Comparison of ENCODE assay signal across 8 cellular contexts in genomic region chr20:49935746-49936152, GRCh38. TPM values are rescaled to one million over a fixed set of nuclear protein-coding genes. Genes with fewer than 3 reads are reported as not detected.
DNase-seq lines count a peak whose midpoint lies in the region; ATAC-seq, FAIRE-seq and TF ChIP-seq lines count a peak whose summit lies in the region.

No MANE protein-coding gene starts in this region.

- POLR2A ChIA-PET in CD4-positive, alpha-beta memory T cell (lab: Charles Lee; ENCODE audit: partially characterized antibody), result interaction anchor here (0.9 to 4.4 kb wide), 9 partner anchors 11 to 1606 kb away, joined by 3 to 48 read pairs (median 5); partner anchors contain the start of genes B4GALT5, PEDS1, SLC9A8 and SPATA2

- ATAC-seq in HG03280 (IDR thresholded peaks at IDR 0.05; ENCODE audit: unreplicated experiment) (peak; percentile 15), naive B cell (ENCODE audit: low read depth in 2 of 2) (peak in 1 of 2 donors; percentile 1), GM18873 (IDR thresholded peaks at IDR 0.05; ENCODE audit: low FRiP score, unreplicated experiment) (no peak), GM19463 (IDR thresholded peaks at IDR 0.05; ENCODE audit: unreplicated experiment) (no peak)

- H3K36me3 ChIP-seq in CD4-positive, alpha-beta memory T cell (ENCODE audit: insufficient read depth, low read length), result no peaks in the 10 kb centered on the region
- peaks cover 6% of the 10 kb centered on the region for H3K36me3 ChIP-seq in bronchial epithelial cell (ENCODE audit: control insufficient read depth, insufficient read depth, low read length)

- no peaks in the 10 kb centered on the region for H3K27me3 Mint-ChIP-seq in CD4-positive, alpha-beta memory T cell
- no peaks in the 10 kb centered on the region for H3K27me3 Mint-ChIP-seq in naive B cell
- H3K27me3 Mint-ChIP-seq in glutamatergic neuron (ENCODE audit: unreplicated experiment), result peaks cover 2% of the 10 kb centered on the region

- peak overlapping the region; percentile 27 for H3K27ac ChIP-seq in CD4-positive, alpha-beta memory T cell (ENCODE audit: low read depth, low read length)

- peak overlapping the region; percentile 63 to 98 (median 98) for H3K4me3 Mint-ChIP-seq in CD4-positive, alpha-beta memory T cell
- H3K4me3 Mint-ChIP-seq in naive B cell (peak overlapping the region; percentile 86 to 98 (median 98)), glutamatergic neuron (ENCODE audit: unreplicated experiment) (no peak overlapping the region)

- peaks cover 40% of the 10 kb centered on the region for H3K4me1 ChIP-seq in CD4-positive, alpha-beta memory T cell (ENCODE audit: insufficient read depth, low read length)

- H3K9me3 ChIP-seq in CD4-positive, alpha-beta memory T cell (ENCODE audit: control insufficient read depth in 1 of 2, low read length in 2 of 2), result no peaks in the 10 kb centered on the region

- peaks cover 4 to 16% of the 10 kb centered on the region in 2 donors for H3K36me3 Mint-ChIP-seq in CD4-positive, alpha-beta memory T cell
- H3K36me3 Mint-ChIP-seq in naive B cell, result no peaks in the 10 kb centered on the region
- no peaks in the 10 kb centered on the region for H3K36me3 Mint-ChIP-seq in glutamatergic neuron (ENCODE audit: unreplicated experiment)

- H3K4me1 Mint-ChIP-seq in CD4-positive, alpha-beta memory T cell, result peaks cover 34 to 44% (median 38%) of the 10 kb centered on the region in 4 donors
- H3K4me1 Mint-ChIP-seq in naive B cell, result peaks cover 40 to 55% (median 49%) of the 10 kb centered on the region in 3 donors
- peaks cover 27% of the 10 kb centered on the region for H3K4me1 Mint-ChIP-seq in glutamatergic neuron (ENCODE audit: low read depth, unreplicated experiment)

- H3K27me3 ChIP-seq in CD4-positive, alpha-beta memory T cell (ENCODE audit: insufficient read depth, low read length), result no peaks in the 10 kb centered on the region
- no peaks in the 10 kb centered on the region for H3K27me3 ChIP-seq in bronchial epithelial cell (ENCODE audit: control insufficient read depth, insufficient read depth, low read length)

- CTCF ChIA-PET in CD4-positive, alpha-beta memory T cell (lab: Charles Lee; ENCODE audit: partially characterized antibody), result interaction anchor here (0.6 to 2.3 kb wide), 4 partner anchors 21 to 136 kb away, joined by 3 to 17 read pairs (median 4); partner anchors contain the start of gene SPATA2

- H3K9me3 Mint-ChIP-seq in CD4-positive, alpha-beta memory T cell, result no peaks in the 10 kb centered on the region
- H3K9me3 Mint-ChIP-seq in naive B cell (no peaks in the 10 kb centered on the region), glutamatergic neuron (ENCODE audit: unreplicated experiment) (peaks cover 5% of the 10 kb centered on the region)

- no peak for FAIRE-seq in bronchial epithelial cell (lab: Jason Lieb, UNC)

- TF ChIP-seq CTCF in bronchial epithelial cell (IDR thresholded peaks at IDR 0.05; ENCODE audit: insufficient read depth, low read length, severe bottlenecking) (no peak), glutamatergic neuron (IDR thresholded peaks at IDR 0.05; ENCODE audit: partially characterized antibody, unreplicated experiment) (no peak)

- H3K27ac Mint-ChIP-seq in CD4-positive, alpha-beta memory T cell, result peak overlapping the region in 5 of 7 donors; percentile 43 to 85 (median 79)
- H3K27ac Mint-ChIP-seq in naive B cell (peak overlapping the region; percentile 60 to 98 (median 96)), glutamatergic neuron (ENCODE audit: unreplicated experiment) (no peak overlapping the region)

- H3K4me3 ChIP-seq in CD4-positive, alpha-beta memory T cell (ENCODE audit: low read length in 2 of 2), result no peak overlapping the region
- H3K4me3 ChIP-seq in bronchial epithelial cell (ENCODE audit: low read depth, low read length), result peak overlapping the region; percentile 92

- DNase-seq in CD4-positive, alpha-beta memory T cell, result no peak
- no peak for DNase-seq in bronchial epithelial cell (ENCODE audit: low read depth)
- DNase-seq in naive B cell, result no peak
- DNase-seq in glutamatergic neuron, result no peak
- no peak for DNase-seq in epidermal melanocyte (ENCODE audit: insufficient read length, low spot score)

- intact Hi-C loops in CD4-positive, alpha-beta memory T cell (cut with micrococcal nuclease), result loop anchor here (1.0 to 5.0 kb wide), 3 partner anchors 20 to 223 kb away; partner anchors contain the start of genes B4GALT5, SLC9A8 and SPATA2

RNA-seq across cellular contexts. Expression of gene RNF114, which starts 0.4 kb away (rescaled TPM):
- 100 to 1,000 TPM in 1 of 2 experiments, 10 to 100 TPM in 1; 96.3 to 101 TPM for total RNA-seq in CD4-positive, alpha-beta memory T cell
- 100 to 1,000 TPM; 107 to 177 TPM for polyA plus RNA-seq in CD4-positive, alpha-beta memory T cell
- total RNA-seq in bronchial epithelial cell (28.2 and 67.1 TPM in 2 replicates), glutamatergic neuron (ENCODE audit: unreplicated experiment) (64.2 TPM)
- polyA plus RNA-seq in naive B cell (ENCODE audit: low read depth in 6 of 6), result 100 to 1,000 TPM in 5 of 6 donors, 10 to 100 TPM in 1; 96.6 to 137 (median 122) TPM

RNA-seq across cellular contexts. Expression of gene SPATA2, which starts 20.4 kb away (rescaled TPM):
- total RNA-seq in CD4-positive, alpha-beta memory T cell, result 1 to 10 TPM; 8.7 to 9.3 TPM
- 1 to 10 TPM; 2.6 to 6.9 TPM for polyA plus RNA-seq in CD4-positive, alpha-beta memory T cell
- total RNA-seq in bronchial epithelial cell (0.79 and 1.0 TPM in 2 replicates), glutamatergic neuron (ENCODE audit: unreplicated experiment) (9.7 TPM)
- 1 to 10 TPM; 4.0 to 8.5 (median 4.7) TPM for polyA plus RNA-seq in naive B cell (ENCODE audit: low read depth in 6 of 6)

RNA-seq across cellular contexts. Expression of gene SNAI1, which starts 47.0 kb away (rescaled TPM):
- under 1 TPM; 0.19 to 0.44 TPM for total RNA-seq in CD4-positive, alpha-beta memory T cell
- polyA plus RNA-seq in CD4-positive, alpha-beta memory T cell, result under 1 TPM; 0.17 to 0.60 TPM
- total RNA-seq in bronchial epithelial cell, result not detected in 2 replicates
- polyA plus RNA-seq in naive B cell (ENCODE audit: low read depth in 6 of 6), result 1 to 10 TPM in 1 of 6 donors, under 1 TPM in 4, not detected in 1; 0.36 to 1.8 (median 0.73) TPM
- total RNA-seq in glutamatergic neuron (ENCODE audit: unreplicated experiment), result 3.9 TPM
